In genomic region chr4:47835489-47835888, GRCh38 we compare ENCODE assay signal across 1 cellular context.
TF ChIP-seq lines count a peak whose summit lies in the region.

No MANE protein-coding gene starts in this region.

TF ChIP-seq in SK-N-SH, 30 proteins besides CTCF, POLR2A, EP300 and RAD21:
- TF ChIP-seq TCF12 (IDR thresholded peaks at IDR 0.05): no peak
- TF ChIP-seq RCOR1 (IDR thresholded peaks at IDR 0.05; ENCODE audit: low read length): no peak
- TF ChIP-seq GATA2 (CRISPR knock-in tag; IDR thresholded peaks at IDR 0.05): no peak
- TF ChIP-seq NRF1 (IDR thresholded peaks at IDR 0.05; ENCODE audit: low read depth, low read length): no peak
